In genomic region chr13:113935081-113935511, GRCh38 we compare ENCODE assay signal across 20 cellular contexts. TPM values are rescaled to one million over a fixed set of nuclear protein-coding genes. Genes with fewer than 3 reads are reported as not detected.
DNase-seq lines count a peak whose midpoint lies in the region; ATAC-seq lines count a peak whose summit lies in the region.
"Had no signal": no experiment of that assay in that cellular context is flagged by ENCODE, and none has a peak within 500 bp of the region (broad histone marks: within the 10 kb centered on the region; RNA-seq: fewer than 3 reads in every experiment).

No MANE protein-coding gene starts in this region.

- no peaks in the 10 kb centered on the region for H3K9me3 Mint-ChIP-seq in activated naive CD8-positive, alpha-beta T cell treated with anti-CD3 and anti-CD28 coated beads, Interleukin-2, amount 10 ng/mL, durations not matched to agents 7 days and 5 days
- no peaks in the 10 kb centered on the region for H3K9me3 Mint-ChIP-seq in activated naive CD8-positive, alpha-beta T cell treated with anti-CD3 and anti-CD28 coated beads, Interleukin-2, amount 50 U/mL, for 24 hours
- H3K9me3 Mint-ChIP-seq: effector memory CD8-positive, alpha-beta T cell; naive thymus-derived CD4-positive, alpha-beta T cell; stimulated activated naive CD8-positive, alpha-beta T cell treated with anti-CD3 and anti-CD28 coated beads, Interleukin-15, Interleukin-2, amounts not matched to agents 100 ng/mL and 50 ng/mL, for 24 hours had no signal

- H3K36me3 Mint-ChIP-seq in activated naive CD8-positive, alpha-beta T cell treated with anti-CD3 and anti-CD28 coated beads, Interleukin-2, amount 10 ng/mL, durations not matched to agents 7 days and 5 days = no peaks in the 10 kb centered on the region
- no peaks in the 10 kb centered on the region for H3K36me3 Mint-ChIP-seq in activated naive CD8-positive, alpha-beta T cell treated with anti-CD3 and anti-CD28 coated beads, Interleukin-2, amount 50 U/mL, for 24 hours (ENCODE audit: low read depth)
- H3K36me3 Mint-ChIP-seq: naive thymus-derived CD4-positive, alpha-beta T cell had no signal

- DNase-seq in activated naive CD8-positive, alpha-beta T cell treated with anti-CD3 and anti-CD28 coated beads, Interleukin-2, amount 10 ng/mL, durations not matched to agents 7 days and 5 days = peak; percentile 15
- no peak for DNase-seq in activated naive CD8-positive, alpha-beta T cell treated with anti-CD3 and anti-CD28 coated beads, Interleukin-2, amount 50 U/mL, for 24 hours
- DNase-seq in fibroblast of peridontal ligament (ENCODE audit: extremely low read depth) (peak; percentile 28), aorta (peak; percentile 74 to 85), NCI-H2029 treated with DMSO at 0.1 percent for 48 hours (lab: John Stamatoyannopoulos, UW) (no peak)
- DNase-seq in activated T-cell treated with anti-CD3 and anti-CD28 coated beads, Interleukin-2, amount 50 U/mL, for 48 hours = no peak
- DNase-seq: amygdala; effector memory CD8-positive, alpha-beta T cell; Karpas-422; naive thymus-derived CD4-positive, alpha-beta T cell; NCI-H1436 treated with DMSO at 0.1 percent for 48 hours; NCI-H524; T-helper 2 cell had no signal

- peak overlapping the region; percentile 88 for H3K27ac ChIP-seq in mesodermal cell (ENCODE audit: low read depth, low read length, severe bottlenecking)
- H3K27ac ChIP-seq in aorta (ENCODE audit: low read depth in 1 of 2, low read length in 2 of 2) = peak overlapping the region; percentile 60 to 68
- H3K27ac ChIP-seq: HL-60 had no signal

- no peaks in the 10 kb centered on the region for H3K27me3 ChIP-seq in aorta (ENCODE audit: control insufficient read depth in 1 of 2, insufficient read depth in 2 of 2, low read length in 1 of 2)

- 61 to 72% methylated on average over 7 to 13 of the region's 15 CpGs for WGBS in mesodermal cell (ENCODE audit: insufficient coverage in 2 of 2), 2 experiments
- WGBS in aorta, 2 donors = 4 to 8% methylated on average over 15 of the region's 15 CpGs

- intact Hi-C loops in aorta (cut with DNase I) = loop anchor here in 1 of 2 donors (5.0 kb wide), 1 partner anchor 73 kb away; the partner anchor contains the start of gene GAS6

- H3K4me3 ChIP-seq in mesodermal cell (ENCODE audit: extremely low read depth, insufficient read depth, low read length, poor library complexity, severe bottlenecking) (no peak overlapping the region), aorta (ENCODE audit: low read length in 2 of 2) (no peak overlapping the region)
- H3K4me3 ChIP-seq: HAP-1 had no signal

- H3K27ac Mint-ChIP-seq in activated naive CD8-positive, alpha-beta T cell treated with anti-CD3 and anti-CD28 coated beads, Interleukin-2, amount 10 ng/mL, durations not matched to agents 7 days and 5 days = no peak overlapping the region
- H3K27ac Mint-ChIP-seq in activated naive CD8-positive, alpha-beta T cell treated with anti-CD3 and anti-CD28 coated beads, Interleukin-2, amount 50 U/mL, for 24 hours = no peak overlapping the region
- H3K27ac Mint-ChIP-seq: effector memory CD8-positive, alpha-beta T cell; naive thymus-derived CD4-positive, alpha-beta T cell; stimulated activated naive CD8-positive, alpha-beta T cell treated with anti-CD3 and anti-CD28 coated beads, Interleukin-15, Interleukin-2, amounts not matched to agents 100 ng/mL and 50 ng/mL, for 24 hours had no signal

- no peak overlapping the region for H3K4me3 Mint-ChIP-seq in activated naive CD8-positive, alpha-beta T cell treated with anti-CD3 and anti-CD28 coated beads, Interleukin-2, amount 10 ng/mL, durations not matched to agents 7 days and 5 days
- no peak overlapping the region for H3K4me3 Mint-ChIP-seq in activated naive CD8-positive, alpha-beta T cell treated with anti-CD3 and anti-CD28 coated beads, Interleukin-2, amount 50 U/mL, for 24 hours
- H3K4me3 Mint-ChIP-seq: effector memory CD8-positive, alpha-beta T cell; naive thymus-derived CD4-positive, alpha-beta T cell; stimulated activated naive CD8-positive, alpha-beta T cell treated with anti-CD3 and anti-CD28 coated beads, Interleukin-15, Interleukin-2, amounts not matched to agents 100 ng/mL and 50 ng/mL, for 24 hours had no signal

- peaks cover 9% of the 10 kb centered on the region for H3K4me1 Mint-ChIP-seq in activated naive CD8-positive, alpha-beta T cell treated with anti-CD3 and anti-CD28 coated beads, Interleukin-2, amount 10 ng/mL, durations not matched to agents 7 days and 5 days
- H3K4me1 Mint-ChIP-seq in activated naive CD8-positive, alpha-beta T cell treated with anti-CD3 and anti-CD28 coated beads, Interleukin-2, amount 50 U/mL, for 24 hours = peaks cover 18% of the 10 kb centered on the region

- no peaks in the 10 kb centered on the region for H3K4me1 ChIP-seq in mesodermal cell (ENCODE audit: control insufficient read depth, insufficient read depth, low read length, poor library complexity, severe bottlenecking)
- no peaks in the 10 kb centered on the region for H3K4me1 ChIP-seq in aorta (ENCODE audit: control insufficient read depth in 1 of 2, insufficient read depth in 2 of 2, low read length in 2 of 2)
- H3K4me1 ChIP-seq: HAP-1 had no signal

- ATAC-seq in activated naive CD8-positive, alpha-beta T cell treated with anti-CD3 and anti-CD28 coated beads, Interleukin-2, amount 10 ng/mL, durations not matched to agents 7 days and 5 days (ENCODE audit: low read depth) = no peak
- ATAC-seq in activated naive CD8-positive, alpha-beta T cell treated with anti-CD3 and anti-CD28 coated beads, Interleukin-2, amount 50 U/mL, for 24 hours = no peak
- ATAC-seq in aorta (ENCODE audit: low FRiP score) (peak; percentile 60), HG03571 (IDR thresholded peaks at IDR 0.05; ENCODE audit: unreplicated experiment) (no peak)
- ATAC-seq: effector memory CD8-positive, alpha-beta T cell; naive thymus-derived CD4-positive, alpha-beta T cell had no signal

- POLR2A ChIA-PET in activated naive CD8-positive, alpha-beta T cell treated with anti-CD3 and anti-CD28 coated beads, Interleukin-2, amount 10 ng/mL, durations not matched to agents 7 days and 5 days (lab: Charles Lee) = no interaction called here

- H3K9me3 ChIP-seq in mesodermal cell (ENCODE audit: control insufficient read depth, low read length) (no peaks in the 10 kb centered on the region), aorta (ENCODE audit: control insufficient read depth, low read length) (no peaks in the 10 kb centered on the region)
- H3K9me3 ChIP-seq: HAP-1 had no signal

- no peaks in the 10 kb centered on the region for H3K36me3 ChIP-seq in mesodermal cell (ENCODE audit: control insufficient read depth, insufficient read depth, low read length)
- H3K36me3 ChIP-seq in aorta (ENCODE audit: control insufficient read depth in 1 of 2, insufficient read depth in 2 of 2, low read length in 1 of 2) = no peaks in the 10 kb centered on the region
- H3K36me3 ChIP-seq: HAP-1 had no signal

- H3K27me3 Mint-ChIP-seq in activated naive CD8-positive, alpha-beta T cell treated with anti-CD3 and anti-CD28 coated beads, Interleukin-2, amount 10 ng/mL, durations not matched to agents 7 days and 5 days = peaks cover 22% of the 10 kb centered on the region
- peaks cover 19% of the 10 kb centered on the region for H3K27me3 Mint-ChIP-seq in activated naive CD8-positive, alpha-beta T cell treated with anti-CD3 and anti-CD28 coated beads, Interleukin-2, amount 50 U/mL, for 24 hours

RNA-seq across cellular contexts. Expression of gene C13orf46, which starts 38.8 kb away (rescaled TPM):
- 1 to 10 TPM; 4.0 to 4.9 TPM for total RNA-seq in activated naive CD8-positive, alpha-beta T cell treated with anti-CD3 and anti-CD28 coated beads, Interleukin-2, amount 10 ng/mL, durations not matched to agents 7 days and 5 days
- 0.41 TPM for polyA plus RNA-seq in mesodermal cell (2013, experiment 1 of 2)
- 0.35 TPM for polyA plus RNA-seq in mesodermal cell (2013, experiment 2 of 2)
- total RNA-seq in aorta = 1 to 10 TPM; 2.1 to 3.5 TPM
- polyA plus RNA-seq in aorta = under 1 TPM; 0.13 to 0.43 TPM
- total RNA-seq: RPMI7951 had no signal
- polyA plus RNA-seq: keratinocyte had no signal

Comparison
In these comparisons a context has a peak if more than half of its experiments do, and no peak if none do; other contexts are left out.
1. DNase-seq: peak in activated naive CD8-positive, alpha-beta T cell treated with anti-CD3 and anti-CD28 coated beads, Interleukin-2, amount 10 ng/mL, durations not matched to agents 7 days and 5 days (single experiment), fibroblast of peridontal ligament (single experiment) and aorta (2 of 2); none in activated naive CD8-positive, alpha-beta T cell treated with anti-CD3 and anti-CD28 coated beads, Interleukin-2, amount 50 U/mL, for 24 hours (single experiment), NCI-H2029 treated with DMSO at 0.1 percent for 48 hours (single experiment) and activated T-cell treated with anti-CD3 and anti-CD28 coated beads, Interleukin-2, amount 50 U/mL, for 48 hours (0 of 2).